Comparison of ENCODE assay signal across 25 cellular contexts in the genomic region with DNA sequence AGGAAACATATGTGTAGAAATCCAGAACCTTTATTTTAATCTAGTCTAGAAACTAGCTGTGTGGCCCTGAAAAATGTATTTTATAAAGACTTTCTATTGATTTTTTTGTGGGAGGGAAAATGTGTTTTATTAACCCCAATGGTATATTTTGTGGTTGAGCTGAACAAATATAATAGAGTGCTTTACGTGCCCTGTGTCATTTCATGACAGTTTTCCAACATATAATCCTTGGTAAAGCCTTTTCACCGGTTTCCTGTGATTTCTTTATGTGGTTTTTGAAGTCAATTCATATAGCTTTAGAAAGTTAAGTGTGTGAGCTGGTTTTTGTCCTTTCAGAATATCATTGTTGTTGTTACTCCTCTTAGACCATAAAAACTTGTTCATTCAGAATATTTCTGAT.
"Had no signal": no experiment of that assay in that cellular context is flagged by ENCODE, and none has a peak within 500 bp of the region (broad histone marks: within the 10 kb centered on the region; RNA-seq: fewer than 3 reads in every experiment).

No MANE protein-coding gene starts in this region.

- H2AFZ ChIP-seq: hepatocyte had no signal

- H3K27ac ChIP-seq: colonic mucosa, coronary artery, dorsolateral prefrontal cortex, epithelial cell of prostate, esophagus muscularis mucosa, esophagus squamous epithelium, foreskin keratinocyte, gastrocnemius medialis, gastroesophageal sphincter, heart left ventricle, heart right ventricle, hepatocyte had no signal

- H3K36me3 ChIP-seq: colonic mucosa, esophagus muscularis mucosa, esophagus squamous epithelium, gastrocnemius medialis, gastroesophageal sphincter, heart left ventricle, heart right ventricle had no signal

- H3K9me3 ChIP-seq: colonic mucosa, esophagus muscularis mucosa, esophagus squamous epithelium, gastrocnemius medialis, gastroesophageal sphincter, heart left ventricle, heart right ventricle had no signal

- DNase-seq: colonic mucosa; cortex of kidney; dermis blood vessel endothelial cell; dorsolateral prefrontal cortex; effector CD4-positive, alpha-beta T cell; effector CD8-positive, alpha-beta T cell; effector memory CD4-positive, alpha-beta T cell; effector memory CD8-positive, alpha-beta T cell; endodermal cell; erythroblast; esophagus squamous epithelium; foreskin fibroblast; foreskin keratinocyte; foreskin melanocyte; gastrocnemius medialis; glutamatergic neuron; head of caudate nucleus; heart left ventricle; heart right ventricle had no signal

- H3K79me2 ChIP-seq: hepatocyte had no signal

- H3K4me1 ChIP-seq: colonic mucosa, esophagus muscularis mucosa, esophagus squamous epithelium, gastrocnemius medialis, gastroesophageal sphincter, heart left ventricle, heart right ventricle had no signal

- H3K4me3 ChIP-seq: colonic mucosa, coronary artery, dorsolateral prefrontal cortex, esophagus muscularis mucosa, esophagus squamous epithelium, gastrocnemius medialis, gastroesophageal sphincter, heart left ventricle, heart right ventricle, hepatocyte had no signal

- ATAC-seq: effector memory CD8-positive, alpha-beta T cell; esophagus mucosa; foreskin keratinocyte; gastrocnemius medialis; gastroesophageal sphincter; heart left ventricle; heart right ventricle had no signal

- H3K4me2 ChIP-seq: hepatocyte had no signal

- H3K27me3 ChIP-seq: colonic mucosa, dorsolateral prefrontal cortex, esophagus muscularis mucosa, esophagus squamous epithelium, foreskin keratinocyte, gastrocnemius medialis, gastroesophageal sphincter, heart left ventricle, heart right ventricle, hepatocyte had no signal
